ENCODE assay signal across 20 cellular contexts in genomic region chr18:44079602-44080001, GRCh38.
DNase-seq lines count a peak whose midpoint lies in the region; ATAC-seq, FAIRE-seq and TF ChIP-seq lines count a peak whose summit lies in the region.
"Had no signal": no experiment of that assay in that cellular context is flagged by ENCODE, and none has a peak within 500 bp of the region (broad histone marks: within the 10 kb centered on the region; RNA-seq: fewer than 3 reads in every experiment).

No MANE protein-coding gene starts in this region.

- no peaks in the 10 kb centered on the region for H4K20me1 ChIP-seq in astrocyte (ENCODE audit: insufficient read depth, low read length)

- peak overlapping the region; percentile 91 for H3K27ac Mint-ChIP-seq in astrocyte (ENCODE audit: unreplicated experiment)
- H3K27ac Mint-ChIP-seq: nephron progenitor cell had no signal

- no peaks in the 10 kb centered on the region for H3K4me1 ChIP-seq in left ventricle myocardium inferior
- H3K4me1 ChIP-seq in astrocyte (ENCODE audit: insufficient read depth, low read length): peaks cover 12% of the 10 kb centered on the region
- no peaks in the 10 kb centered on the region for H3K4me1 ChIP-seq in SJCRH30

- H3K4me3 Mint-ChIP-seq in astrocyte (ENCODE audit: unreplicated experiment): no peak overlapping the region
- H3K4me3 Mint-ChIP-seq: nephron progenitor cell had no signal

- no peak overlapping the region for H2AFZ ChIP-seq in astrocyte (ENCODE audit: low read depth, low read length)

- no peaks in the 10 kb centered on the region for H3K27me3 ChIP-seq in left ventricle myocardium inferior (ENCODE audit: low read depth)
- no peaks in the 10 kb centered on the region for H3K27me3 ChIP-seq in astrocyte (ENCODE audit: insufficient read depth, low read length)
- H3K27me3 ChIP-seq in SJCRH30: no peaks in the 10 kb centered on the region

- H3K27ac ChIP-seq in left ventricle myocardium inferior (replicated peaks) (no peak overlapping the region), astrocyte (ENCODE audit: low read depth, low read length) (peak overlapping the region; percentile 79), SJCRH30 (no peak overlapping the region)

- H3K79me2 ChIP-seq in astrocyte (ENCODE audit: insufficient read depth, low read length): no peaks in the 10 kb centered on the region

- no peaks in the 10 kb centered on the region for H3K27me3 Mint-ChIP-seq in astrocyte (ENCODE audit: low read depth, unreplicated experiment)

- no peak overlapping the region for H3K4me3 ChIP-seq in left ventricle myocardium inferior
- H3K4me3 ChIP-seq in astrocyte (ENCODE audit: insufficient read depth, low read depth, low read length): no peak overlapping the region
- H3K4me3 ChIP-seq in foreskin fibroblast (ENCODE audit: low read depth in 1 of 2, low read length in 2 of 2): no peak overlapping the region
- no peak overlapping the region for H3K4me3 ChIP-seq in SJCRH30

- no peak for DNase-seq in Right ventricle myocardium superior
- DNase-seq in left ventricle myocardium inferior: no peak
- peak; percentile 95 for DNase-seq in astrocyte (ENCODE audit: low read depth)
- DNase-seq in foreskin fibroblast: peak; percentile 62 to 82
- DNase-seq in SJCRH30: no peak
- DNase-seq in cerebellar nuclear complex (lab: John Stamatoyannopoulos, UW): no peak
- no peak for DNase-seq in germinal center (ENCODE audit: low spot score)
- DNase-seq: activated CD4-positive, alpha-beta T cell treated with anti-CD3 and anti-CD28 coated beads for 1 hour; activated T-cell treated with anti-CD3 and anti-CD28 coated beads, Interleukin-2, amount 50 U/mL, for 48 hours; aorta; H7; islet precursor cell; NCI-H1417; NCI-H524; nephron progenitor cell; stimulated activated CD4-positive, alpha-beta T cell treated with anti-CD3 and anti-CD28 coated beads, Interleukin-12 subunit alpha, Interleukin-12 subunit beta, amount 100 ng/mL, for 4 hours; trophoblast cell had no signal

- H3K9ac ChIP-seq in astrocyte (ENCODE audit: low read length): no peak overlapping the region

- no peak for TF ChIP-seq CTCF in left ventricle myocardium inferior (IDR thresholded peaks at IDR 0.05; ENCODE audit: borderline replicate concordance)
- TF ChIP-seq CTCF in astrocyte (IDR thresholded peaks at IDR 0.05; ENCODE audit: insufficient read depth, low read depth, low read length): no peak
- TF ChIP-seq CTCF in foreskin fibroblast (IDR thresholded peaks at IDR 0.05; ENCODE audit: low read depth, low read length): no peak

- no peaks in the 10 kb centered on the region for H3K36me3 Mint-ChIP-seq in astrocyte (ENCODE audit: low read depth, unreplicated experiment)

- peak overlapping the region; percentile 73 for H3K4me2 ChIP-seq in astrocyte (ENCODE audit: low read length)

- H3K9me3 Mint-ChIP-seq in astrocyte (ENCODE audit: unreplicated experiment): no peaks in the 10 kb centered on the region
- H3K9me3 Mint-ChIP-seq: nephron progenitor cell had no signal

- ATAC-seq in Right ventricle myocardium superior (ENCODE audit: poor library complexity) (peak; percentile 43), esophagus mucosa (no peak)

- no peak for FAIRE-seq in astrocyte (lab: Jason Lieb, UNC)
- FAIRE-seq: GM12891, GM19239 had no signal

- intact Hi-C loops in Right ventricle myocardium superior (cut with DNase I): no loop called here
- intact Hi-C loops in left ventricle myocardium inferior (cut with micrococcal nuclease): no loop called here

- H3K36me3 ChIP-seq in left ventricle myocardium inferior (no peaks in the 10 kb centered on the region), astrocyte (ENCODE audit: insufficient read depth, low read length) (no peaks in the 10 kb centered on the region), SJCRH30 (no peaks in the 10 kb centered on the region)

- peaks cover 22% of the 10 kb centered on the region for H3K4me1 Mint-ChIP-seq in astrocyte (ENCODE audit: low read depth, unreplicated experiment)
- H3K4me1 Mint-ChIP-seq: nephron progenitor cell had no signal

- H3K9me3 ChIP-seq in left ventricle myocardium inferior (replicated peaks) (no peaks in the 10 kb centered on the region), astrocyte (ENCODE audit: insufficient read depth, low read depth, low read length) (no peaks in the 10 kb centered on the region), SJCRH30 (replicated peaks) (no peaks in the 10 kb centered on the region)

Comparison
In these comparisons a context has a peak if more than half of its experiments do, and no peak if none do; other contexts are left out.
1. DNase-seq: peak in astrocyte (single experiment) and foreskin fibroblast (2 of 2); none in Right ventricle myocardium superior (single experiment), left ventricle myocardium inferior (single experiment), SJCRH30 (0 of 2), cerebellar nuclear complex (0 of 2) and germinal center (single experiment).